Comparison of ENCODE assay signal across 9 cellular contexts in genomic region chr17:6269474-6269873, GRCh38.
DNase-seq lines count a peak whose midpoint lies in the region; ATAC-seq and TF ChIP-seq lines count a peak whose summit lies in the region.
"Had no signal": no experiment of that assay in that cellular context is flagged by ENCODE, and none has a peak within 500 bp of the region (broad histone marks: within the 10 kb centered on the region; RNA-seq: fewer than 3 reads in every experiment).

No MANE protein-coding gene starts in this region.

- POLR2A ChIA-PET in HCT116 (lab: Charles Lee): no interaction called here

- TF ChIP-seq CTCF in HCT116 (IDR thresholded peaks at IDR 0.05 in 2 of 3, conservative IDR thresholded peaks at IDR 0.05 in 1 of 3; ENCODE audit: borderline replicate concordance in 1 of 3, insufficient read depth in 1 of 3, low read depth in 2 of 3, low read length in 2 of 3): no peak

- H3K9me2 ChIP-seq in HCT116 (ENCODE audit: insufficient read depth): no peaks in the 10 kb centered on the region

- no peaks in the 10 kb centered on the region for H4K20me1 ChIP-seq in HCT116 (ENCODE audit: insufficient read depth)

- TF ChIP-seq POLR2A in HCT116 (IDR thresholded peaks at IDR 0.05; ENCODE audit: borderline replicate concordance, extremely low read depth, insufficient read depth, insufficient read length): no peak

- intact Hi-C loops in HCT116 (cut with micrococcal nuclease): loop anchor here (2.0 kb wide), 1 partner anchor 33 kb away; no protein-coding TSS in a partner anchor

- no peak overlapping the region for H3K9ac ChIP-seq in HCT116 (ENCODE audit: low read length)
- H3K9ac ChIP-seq: KMS-11 had no signal

- DNase-seq in AG08396 (ENCODE audit: low spot score) (peak; percentile 46), HCT116 (ENCODE audit: low read depth, low spot score) (peak; percentile 6), iPS-NIHi11 (ENCODE audit: low spot score) (peak; percentile 81), 8988T (no peak)
- peak; percentile 13 for DNase-seq in activated CD4-positive, alpha-beta T cell treated with anti-CD3 and anti-CD28 coated beads, Interleukin-2, amount 50 U/mL, for 1 hour

- no peaks in the 10 kb centered on the region for H3K79me2 ChIP-seq in HCT116 (ENCODE audit: insufficient read depth, low read length)

- no peaks in the 10 kb centered on the region for H3K9me3 ChIP-seq in HCT116 (ENCODE audit: control insufficient read depth in 1 of 2, insufficient read depth in 1 of 2, low read depth in 1 of 2, low read length in 2 of 2)

- no peak overlapping the region for H2AFZ ChIP-seq in HCT116 (ENCODE audit: low read depth, low read length, poor library complexity, severe bottlenecking)

- ATAC-seq in HCT116 (no peak), GM18873 (IDR thresholded peaks at IDR 0.05; ENCODE audit: low FRiP score, unreplicated experiment) (no peak), GM18867 (IDR thresholded peaks at IDR 0.05; ENCODE audit: unreplicated experiment) (no peak), GM18511 (IDR thresholded peaks at IDR 0.05; ENCODE audit: unreplicated experiment) (no peak)

- H3K27ac ChIP-seq in HCT116 (ENCODE audit: low read depth, low read length): no peak overlapping the region
- H3K27ac ChIP-seq: KMS-11 had no signal

- no peak overlapping the region for H3K4me2 ChIP-seq in HCT116 (ENCODE audit: low read length)
- H3K4me2 ChIP-seq: KMS-11 had no signal

- TF ChIP-seq RAD21 in HCT116 (IDR thresholded peaks at IDR 0.05; ENCODE audit: low read depth): no peak

- CTCF ChIA-PET in HCT116 (lab: Charles Lee): no interaction called here

- no peaks in the 10 kb centered on the region for H3K4me1 ChIP-seq in HCT116 (ENCODE audit: control insufficient read depth in 1 of 2, insufficient read depth in 2 of 2, low read length in 2 of 2)

- peaks cover 23% of the 10 kb centered on the region for H3K27me3 ChIP-seq in HCT116 (ENCODE audit: insufficient read depth, low read length)

- no peak overlapping the region for H3K4me3 ChIP-seq in HCT116 (replicated peaks in 1 of 2; ENCODE audit: low read depth in 1 of 2, low read length in 2 of 2)

- RAD21 ChIA-PET in HCT116 (lab: Charles Lee; ENCODE audit: low non-redundant PET in 1 of 2, low total read pairs in 2 of 2, uncharacterized antibody in 2 of 2, unreplicated experiment in 2 of 2): no interaction called here

- H3K36me3 ChIP-seq in HCT116 (ENCODE audit: control insufficient read depth in 1 of 2, insufficient read depth in 2 of 2, low read length in 2 of 2): no peaks in the 10 kb centered on the region

- BruUV-seq in HCT116 (replicated peaks; lab: Mats Ljungman, UMichigan): no TSS peak

TF ChIP-seq in HCT116, 20 proteins besides CTCF, POLR2A, EP300 and RAD21:
- TF ChIP-seq REST (IDR thresholded peaks at IDR 0.05; ENCODE audit: low read depth) (peak; percentile 94), FOSL1 (IDR thresholded peaks at IDR 0.05; ENCODE audit: low read depth) (no peak), SIN3A (IDR thresholded peaks at IDR 0.05; ENCODE audit: low read depth) (no peak), CEBPB (IDR thresholded peaks at IDR 0.05; ENCODE audit: low read depth) (no peak), ZNF274 (IDR thresholded peaks at IDR 0.05; ENCODE audit: low read depth, low read length) (no peak)
- TF ChIP-seq, protein P1, sequence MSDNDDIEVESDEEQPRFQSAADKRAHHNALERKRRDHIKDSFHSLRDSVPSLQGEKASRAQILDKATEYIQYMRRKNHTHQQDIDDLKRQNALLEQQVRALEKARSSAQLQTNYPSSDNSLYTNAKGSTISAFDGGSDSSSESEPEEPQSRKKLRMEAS (IDR thresholded peaks at IDR 0.05): no peak
